ENCODE assay signal across 11 cellular contexts in the genomic region with DNA sequence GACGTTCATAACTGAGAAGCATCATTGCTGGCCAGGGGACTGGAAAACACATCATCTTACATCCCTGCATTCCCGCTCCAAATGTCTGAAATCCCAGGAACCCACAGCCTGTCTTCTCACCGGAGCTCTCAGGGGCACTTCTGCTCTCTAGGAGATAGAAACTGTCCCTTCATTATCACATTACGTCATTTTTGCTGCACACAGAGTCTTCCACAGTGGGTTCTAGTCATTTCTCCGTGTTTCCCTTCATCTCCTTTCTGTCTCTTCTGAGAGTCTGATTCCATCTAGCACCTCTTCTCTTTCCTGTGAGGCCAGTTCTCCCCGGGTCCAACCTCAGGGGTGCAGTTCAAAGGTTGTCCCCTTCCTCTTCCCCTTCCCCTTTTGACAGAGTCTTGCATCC. TPM values are rescaled to one million over a fixed set of nuclear protein-coding genes. Genes with fewer than 3 reads are reported as not detected.
"Had no signal": no experiment of that assay in that cellular context is flagged by ENCODE, and none has a peak within 500 bp of the region (broad histone marks: within the 10 kb centered on the region; RNA-seq: fewer than 3 reads in every experiment).

No MANE protein-coding gene starts in this region.

RNA-seq across cellular contexts. Expression of gene IGLL1, which starts 15.8 kb away (rescaled TPM):
- total RNA-seq: activated CD4-positive, alpha-beta T cell treated with anti-CD3 and anti-CD28 coated beads for 36 hours; activated CD4-positive, alpha-beta T cell treated with anti-CD3 and anti-CD28 coated beads, Interleukin-2, amount 10 ng/mL, durations not matched to agents 7 days and 5 days; activated CD8-positive, alpha-beta T cell treated with anti-CD3 and anti-CD28 coated beads, Interleukin-2, amount 10 ng/mL, durations not matched to agents 7 days and 5 days; activated naive CD8-positive, alpha-beta T cell treated with anti-CD3 and anti-CD28 coated beads, Interleukin-2, amount 10 ng/mL, durations not matched to agents 7 days and 5 days; ascending aorta; bronchial epithelial cell; cardiac muscle cell; chondrocyte; colonic mucosa; WTC11 had no signal
- polyA plus RNA-seq: adipose tissue, cardiac muscle cell had no signal

RNA-seq across cellular contexts. Expression of gene DRICH1, which starts 36.2 kb away (rescaled TPM):
- total RNA-seq: ascending aorta, bronchial epithelial cell, cardiac muscle cell, chondrocyte had no signal
- polyA plus RNA-seq: cardiac muscle cell had no signal
